Comparison of ENCODE assay signal across 8 cellular contexts in the genomic region with DNA sequence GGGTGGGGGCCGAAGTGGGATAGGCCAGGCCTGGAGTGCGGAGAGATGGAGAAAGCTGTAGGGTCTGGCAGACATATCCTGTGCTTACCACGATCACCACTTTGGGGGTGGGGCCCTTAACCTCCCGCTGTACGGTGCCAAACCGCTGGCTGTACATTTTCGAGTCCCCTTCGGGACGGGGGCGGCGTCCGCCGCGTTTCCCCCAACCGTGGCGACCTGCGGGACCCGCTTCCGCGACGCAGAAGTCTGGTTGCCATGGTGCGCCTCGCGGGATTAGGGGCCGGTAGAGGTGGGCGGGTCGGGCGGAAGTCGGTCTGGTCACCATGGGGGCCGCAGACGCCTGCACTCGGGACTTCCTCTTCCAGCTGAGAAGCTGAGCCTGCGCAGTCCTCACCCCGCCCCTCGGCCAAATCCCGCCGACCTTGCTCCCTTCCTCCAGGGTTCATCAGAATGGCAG. TPM values are rescaled to one million over a fixed set of nuclear protein-coding genes. Genes with fewer than 3 reads are reported as not detected.
DNase-seq lines count a peak whose midpoint lies in the region; ATAC-seq and TF ChIP-seq lines count a peak whose summit lies in the region.

A gene with protein sequence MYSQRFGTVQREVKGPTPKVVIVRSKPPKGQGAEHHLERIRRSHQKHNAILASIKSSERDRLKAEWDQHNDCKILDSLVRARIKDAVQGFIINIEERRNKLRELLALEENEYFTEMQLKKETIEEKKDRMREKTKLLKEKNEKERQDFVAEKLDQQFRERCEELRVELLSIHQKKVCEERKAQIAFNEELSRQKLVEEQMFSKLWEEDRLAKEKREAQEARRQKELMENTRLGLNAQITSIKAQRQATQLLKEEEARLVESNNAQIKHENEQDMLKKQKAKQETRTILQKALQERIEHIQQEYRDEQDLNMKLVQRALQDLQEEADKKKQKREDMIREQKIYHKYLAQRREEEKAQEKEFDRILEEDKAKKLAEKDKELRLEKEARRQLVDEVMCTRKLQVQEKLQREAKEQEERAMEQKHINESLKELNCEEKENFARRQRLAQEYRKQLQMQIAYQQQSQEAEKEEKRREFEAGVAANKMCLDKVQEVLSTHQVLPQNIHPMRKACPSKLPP (minus strand): TSS at position 248 of the 457 bp plus-strand sequence. CDS start 91 bp downstream, at position 157.

- H3K27ac ChIP-seq in right atrium auricular region = peak within 1 kb of the TSS; percentile 27 to 66
- H3K27ac ChIP-seq in prostate gland = no peak within 1 kb of the TSS

- peak; percentile 89 for ATAC-seq in HG02759 (IDR thresholded peaks at IDR 0.05; ENCODE audit: unreplicated experiment)

- TF ChIP-seq POLR2A in prostate gland (IDR thresholded peaks at IDR 0.05) = no peak

- H3K9me3 ChIP-seq in right atrium auricular region (no peaks in the 10 kb centered on the region), prostate gland (no peaks in the 10 kb centered on the region)

- no peaks in the 10 kb centered on the region for H3K27me3 ChIP-seq in right atrium auricular region
- H3K27me3 ChIP-seq in prostate gland (replicated peaks; ENCODE audit: insufficient read depth) = no peaks in the 10 kb centered on the region

- H3K4me3 ChIP-seq in GM12875 (ENCODE audit: low read depth, low read length) (peak within 1 kb of the TSS; percentile 60), right atrium auricular region (peak within 1 kb of the TSS; percentile 63 to 68), prostate gland (peak within 1 kb of the TSS; percentile 49 to 51)

- H3K36me3 ChIP-seq in right atrium auricular region = peaks cover 17% of the 10 kb centered on the region
- H3K36me3 ChIP-seq in prostate gland = peaks cover 0 to 3% of the 10 kb centered on the region in 2 donors

- intact Hi-C loops in prostate gland (cut with DNase I) = no loop called here

- under 1% methylated on average over 37 of the region's 37 CpGs for WGBS in prostate gland

- H3K4me1 ChIP-seq in right atrium auricular region (peaks cover 0 to 29% of the 10 kb centered on the region in 2 donors), prostate gland (replicated peaks) (no peaks in the 10 kb centered on the region)

- no peak for TF ChIP-seq CTCF in GM12875 (IDR thresholded peaks at IDR 0.05; ENCODE audit: borderline replicate concordance, insufficient read depth, low read depth, low read length)
- no peak for TF ChIP-seq CTCF in right atrium auricular region (IDR thresholded peaks at IDR 0.05)
- peak in 1 of 4 experiments; percentile 9 for TF ChIP-seq CTCF in prostate gland (IDR thresholded peaks at IDR 0.05)

- DNase-seq in NCI-H1417 (lab: John Stamatoyannopoulos, UW) = peak; percentile 70 to 94 (median 89)
- peak; percentile 61 for DNase-seq in T follicular helper cell (ENCODE audit: low read depth)
- peak; percentile 85 for DNase-seq in amniotic epithelial cell (ENCODE audit: low read depth)
- DNase-seq in right atrium auricular region (ENCODE audit: low spot score) = peak; percentile 92
- peak; percentile 82 for DNase-seq in prostate gland (ENCODE audit: low spot score)
- peak; percentile 93 for DNase-seq in ureter (ENCODE audit: low spot score)

RNA-seq across cellular contexts. Expression of the gene that starts here (rescaled TPM):
- total RNA-seq in right atrium auricular region = under 1 TPM in 1 of 2 donors, not detected in 1; 0.30 TPM
- total RNA-seq in prostate gland = 1 to 10 TPM in 1 of 2 donors, under 1 TPM in 1; 0.59 to 4.7 TPM
- 0.81 TPM for total RNA-seq in ureter

Comparison
In these comparisons a context has a peak if more than half of its experiments do, and no peak if none do; other contexts are left out.
1. Peak in DNase-seq, H3K4me3 ChIP-seq and H3K27ac ChIP-seq in right atrium auricular region; RNA of the gene not detected or under 1 TPM.
2. Peak in DNase-seq in ureter; RNA of the gene not detected or under 1 TPM.